ENCODE assay signal across 22 cellular contexts in the genomic region with DNA sequence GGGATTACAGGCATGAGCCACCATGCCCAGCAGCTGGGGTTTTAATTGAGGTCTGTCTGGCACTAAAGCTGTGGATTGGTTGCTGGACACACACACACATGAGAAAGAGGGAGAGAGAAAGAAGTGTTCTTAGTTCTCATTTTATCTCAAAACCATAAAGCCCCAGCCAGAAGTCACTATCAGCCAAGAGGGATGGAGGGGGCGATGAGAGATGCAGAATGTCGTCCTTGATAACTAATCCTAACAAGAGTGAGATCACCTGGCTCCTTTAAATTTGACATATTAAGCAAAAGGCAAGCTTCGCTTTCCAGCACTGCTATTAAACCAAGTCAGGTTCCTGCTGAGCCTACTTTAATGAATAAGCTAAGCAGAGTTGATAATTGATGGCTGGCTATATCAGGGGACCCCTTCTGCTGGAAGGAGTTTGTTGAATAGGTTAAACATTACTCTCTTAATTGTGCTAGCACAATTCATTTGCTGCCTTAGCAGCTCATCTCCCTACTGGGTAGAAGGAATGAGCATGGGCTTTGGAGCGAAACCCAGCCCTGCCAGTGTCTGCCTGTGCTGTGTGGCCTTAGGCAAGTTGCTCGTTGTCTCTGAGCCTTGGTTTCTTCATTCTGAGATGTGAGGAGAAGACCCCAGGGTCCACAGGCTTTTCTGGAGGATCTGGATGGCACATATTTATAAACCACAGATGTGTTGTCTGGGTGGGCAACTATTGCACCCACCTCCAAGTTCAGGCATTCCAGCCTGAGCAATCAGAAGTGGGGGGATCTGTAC. TPM values are rescaled to one million over a fixed set of nuclear protein-coding genes. Genes with fewer than 3 reads are reported as not detected.
DNase-seq lines count a peak whose midpoint lies in the region; ATAC-seq, FAIRE-seq and TF ChIP-seq lines count a peak whose summit lies in the region.
"Had no signal": no experiment of that assay in that cellular context is flagged by ENCODE, and none has a peak within 500 bp of the region (broad histone marks: within the 10 kb centered on the region; RNA-seq: fewer than 3 reads in every experiment).

No MANE protein-coding gene starts in this region.

- no peaks in the 10 kb centered on the region for H3F3A ChIP-seq in SK-N-SH (replicated peaks; ENCODE audit: insufficient read depth)

- intact Hi-C loops in K562 (cut with micrococcal nuclease), result no loop called here

- H3K9me1 ChIP-seq in K562 (ENCODE audit: control insufficient read depth, insufficient read depth, low read length), result no peaks in the 10 kb centered on the region

- POLR2A ChIA-PET in K562 (lab: Yijun Ruan, JAX) (interaction anchor here (0.9 to 1.0 kb wide), 3 partner anchors 10 to 63 kb away, joined by 3 to 4 read pairs (median 3); no protein-coding TSS in a partner anchor), SK-N-SH (lab: Yijun Ruan, JAX) (no interaction called here)

- TF ChIP-seq RAD21 in K562 (CRISPR knock-in tag; conservative IDR thresholded peaks at IDR 0.05 in 1 of 2, IDR thresholded peaks at IDR 0.05 in 1 of 2) (no peak), SK-N-SH (IDR thresholded peaks at IDR 0.05; ENCODE audit: low read length) (no peak)

- H3K4me3 ChIP-seq in K562, result no peak overlapping the region
- no peak overlapping the region for H3K4me3 ChIP-seq in osteoblast (ENCODE audit: insufficient read depth, low read length)
- H3K4me3 ChIP-seq in foreskin fibroblast (ENCODE audit: low read depth in 1 of 2, low read length in 2 of 2), result no peak overlapping the region
- H3K4me3 ChIP-seq in SK-N-SH (ENCODE audit: low read depth in 2 of 2, low read length in 1 of 2), result no peak overlapping the region
- H3K4me3 ChIP-seq: HAP-1 had no signal

- peaks cover 25 to 69% of the 10 kb centered on the region in 2 experiments for H3K27me3 ChIP-seq in K562 (ENCODE audit: control insufficient read depth in 2 of 2, insufficient read depth in 2 of 2, low read length in 2 of 2)
- H3K27me3 ChIP-seq in osteoblast (ENCODE audit: insufficient read depth, low read length), result peaks cover 4% of the 10 kb centered on the region
- no peaks in the 10 kb centered on the region for H3K27me3 ChIP-seq in SK-N-SH (ENCODE audit: insufficient read depth)

- no peaks in the 10 kb centered on the region for H3K9me2 ChIP-seq in SK-N-SH

- TF ChIP-seq POLR2A in K562 (conservative IDR thresholded peaks at IDR 0.05), result no peak

- H3K9me3 ChIP-seq in K562 (replicated peaks; ENCODE audit: control insufficient read depth, insufficient read depth, low read depth, low read length), result no peaks in the 10 kb centered on the region
- no peaks in the 10 kb centered on the region for H3K9me3 ChIP-seq in osteoblast (ENCODE audit: low read depth, low read length)
- H3K9me3 ChIP-seq in SK-N-SH, result no peaks in the 10 kb centered on the region
- H3K9me3 ChIP-seq: HAP-1 had no signal

- H2AFZ ChIP-seq in K562 (ENCODE audit: low read depth, low read length), result no peak overlapping the region
- H2AFZ ChIP-seq in osteoblast (ENCODE audit: low read length), result no peak overlapping the region
- H2AFZ ChIP-seq in SK-N-SH (ENCODE audit: low read depth), result no peak overlapping the region

- H3K27ac ChIP-seq in K562 (ENCODE audit: extremely low read depth, low read depth, low read length) (no peak overlapping the region), osteoblast (ENCODE audit: low read depth, low read length) (no peak overlapping the region), SK-N-SH (ENCODE audit: low read depth in 2 of 2, low read length in 1 of 2) (no peak overlapping the region)
- H3K27ac ChIP-seq: 22Rv1 had no signal

- no peaks in the 10 kb centered on the region for H3K36me3 ChIP-seq in K562 (ENCODE audit: control insufficient read depth, insufficient read depth, low read length)
- H3K36me3 ChIP-seq in osteoblast (ENCODE audit: insufficient read depth, low read length), result peaks cover 9% of the 10 kb centered on the region
- H3K36me3 ChIP-seq in SK-N-SH (replicated peaks in 1 of 2; ENCODE audit: control insufficient read depth in 1 of 2, insufficient read depth in 2 of 2, low read length in 1 of 2), result no peaks in the 10 kb centered on the region
- H3K36me3 ChIP-seq: HAP-1 had no signal

- in situ Hi-C loops in K562 (cut with MboI), result no loop called here

- H3K9ac ChIP-seq in K562 (ENCODE audit: insufficient read depth in 1 of 2, low read depth in 2 of 2, low read length in 2 of 2) (no peak overlapping the region), SK-N-SH (no peak overlapping the region)

- peaks cover 4% of the 10 kb centered on the region for H4K20me1 ChIP-seq in K562 (replicated peaks; ENCODE audit: control insufficient read depth, insufficient read depth, low read length)
- H4K20me1 ChIP-seq in osteoblast (ENCODE audit: insufficient read depth, low read length), result no peaks in the 10 kb centered on the region
- no peaks in the 10 kb centered on the region for H4K20me1 ChIP-seq in SK-N-SH (ENCODE audit: insufficient read depth)

- no peak overlapping the region for H3K4me2 ChIP-seq in K562 (ENCODE audit: insufficient read depth, low read length)
- no peak overlapping the region for H3K4me2 ChIP-seq in osteoblast (ENCODE audit: insufficient read depth, low read length)
- H3K4me2 ChIP-seq in SK-N-SH, result no peak overlapping the region

- H3K79me2 ChIP-seq in K562 (ENCODE audit: control insufficient read depth, insufficient read depth, low read length) (no peaks in the 10 kb centered on the region), osteoblast (ENCODE audit: insufficient read depth, low read length) (no peaks in the 10 kb centered on the region), SK-N-SH (ENCODE audit: insufficient read depth) (no peaks in the 10 kb centered on the region)

- DNase-seq in NCI-H1417 (lab: John Stamatoyannopoulos, UW) (peak in 2 of 3 experiments; percentile 11 to 59), NCI-H1417 treated with DMSO at 0.1 percent for 48 hours (lab: John Stamatoyannopoulos, UW) (no peak), K562 (ENCODE audit: extremely low read depth in 1 of 4, low spot score in 3 of 4) (no peak), kidney tubule cell (ENCODE audit: low spot score) (peak; percentile 37), osteoblast (ENCODE audit: insufficient read length, low spot score, missing footprints) (peak; percentile 19), foreskin fibroblast (no peak), SK-N-SH (no peak), NCI-H2029 treated with DMSO at 0.1 percent for 48 hours (lab: John Stamatoyannopoulos, UW) (no peak)
- DNase-seq: CD8-positive, alpha-beta T cell; COR-L47; DMS153; DND-41; GDM1; HFFc6 had no signal

- CTCF ChIA-PET in K562 (lab: Yijun Ruan, JAX; ENCODE audit: low intra/inter-chr PET ratio) (no interaction called here), SK-N-SH (lab: Yijun Ruan, JAX) (interaction anchor here (1.2 to 1.6 kb wide), 4 partner anchors 14 to 190 kb away, joined by 3 to 8 read pairs (median 4); a partner anchor contains a TSS)

- no TSS peak for BruUV-seq in K562 (replicated peaks; lab: Mats Ljungman, UMichigan)

- no peak for ATAC-seq in K562
- ATAC-seq: CD8-positive, alpha-beta T cell had no signal

- TF ChIP-seq CTCF in K562 (IDR thresholded peaks at IDR 0.05 in 2 of 3, conservative IDR thresholded peaks at IDR 0.05 in 1 of 3; ENCODE audit: insufficient read depth in 2 of 3, low read depth in 1 of 3, low read length in 3 of 3), result no peak
- no peak for TF ChIP-seq CTCF in osteoblast (IDR thresholded peaks at IDR 0.05; ENCODE audit: extremely low read depth, low read depth, low read length)
- TF ChIP-seq CTCF in foreskin fibroblast (IDR thresholded peaks at IDR 0.05; ENCODE audit: low read depth, low read length), result no peak
- TF ChIP-seq CTCF in SK-N-SH (IDR thresholded peaks at IDR 0.05), result no peak

- TF ChIP-seq EP300 in K562 (IDR thresholded peaks at IDR 0.05; ENCODE audit: low read length) (no peak), SK-N-SH (IDR thresholded peaks at IDR 0.05; ENCODE audit: borderline replicate concordance in 1 of 2, low read depth in 1 of 2, low read length in 1 of 2) (no peak)

- peak; percentile 54 for FAIRE-seq in K562 (lab: Jason Lieb, UNC)
- FAIRE-seq: D721Med, GM12892, GM19239, H1 had no signal

- WGBS in K562 (ENCODE audit: insufficient coverage, low coverage, missing lambda C conversion rate), result 1% methylated on average over 5 of the region's 5 CpGs
- 69% methylated on average over 5 of the region's 5 CpGs for WGBS in SK-N-SH (ENCODE audit: low lambda C conversion rate)

- H3K4me1 ChIP-seq in K562 (replicated peaks in 1 of 2; ENCODE audit: control insufficient read depth in 2 of 2, insufficient read depth in 2 of 2, low read length in 2 of 2), result peaks cover 9 to 22% of the 10 kb centered on the region in 2 experiments; a peak in 4 of 5 replicates
- peaks cover 6% of the 10 kb centered on the region for H3K4me1 ChIP-seq in osteoblast (ENCODE audit: insufficient read depth, low read length)
- H3K4me1 ChIP-seq in SK-N-SH (ENCODE audit: control insufficient read depth in 1 of 2, insufficient read depth in 2 of 2, low read depth in 1 of 2, low read length in 1 of 2), result no peaks in the 10 kb centered on the region; a peak in 1 of 4 replicates
- H3K4me1 ChIP-seq: HAP-1 had no signal

TF ChIP-seq in SK-N-SH, 30 proteins besides CTCF, POLR2A, EP300 and RAD21 (continues in another document):
- TF ChIP-seq NFIC (IDR thresholded peaks at IDR 0.05; ENCODE audit: borderline replicate concordance), result no peak

RNA-seq across cellular contexts. Expression of a gene that starts 50.8 kb away (rescaled TPM):
- total RNA-seq in K562 (2011; cell fraction: chromatin; rRNA removed; ENCODE audit: low replicate concordance), result 0.40 and 0.95 TPM in 2 replicates
- 0.13 and 0.33 TPM in 2 replicates for total RNA-seq in K562 (2011; cell fraction: nucleolus; rRNA removed)
- total RNA-seq in K562 (2011; cell fraction: nucleoplasm; rRNA removed), result 0.29 and 0.38 TPM in 2 replicates
- total RNA-seq in K562 (2014; rRNA removed) (0.12 and 0.14 TPM in 2 replicates), K562 (2014; rRNA removed; fragmentation: Illumina TruSeq; extraction: Trizol) (not detected in 2 replicates), K562 (2015; rRNA removed; fragmentation: Illumina TruSeq; extraction: Trizol) (not detected in 2 replicates), K562 (2021) (0.22 and 0.38 TPM in 2 replicates), osteoblast (7.1 and 8.0 TPM in 2 replicates)
- polyA plus RNA-seq in K562 (2011; rRNA removed) (0.18 and 0.49 TPM in 2 replicates), K562 (2014; fragmentation: Illumina TruSeq; extraction: Trizol) (0.11 and 0.22 TPM in 2 replicates), K562 (2014; fragmentation: Nextera tagmentation; extraction: Ambion mirVana) (under 1 TPM in 1 of 2 experiments, not detected in 1; 0.04 TPM), K562 (2014; rRNA removed) (0.07 TPM in 1 of 2 replicates, not detected in the other), SK-N-SH (2012; rRNA removed) (0.69 and 1.3 TPM in 2 replicates)
- polyA plus RNA-seq in K562 (2011; cell fraction: cytosol; rRNA removed), result 0.37 and 0.40 TPM in 2 replicates
- polyA plus RNA-seq in K562 (2011; cell fraction: nucleus; rRNA removed), result 0.16 and 0.18 TPM in 2 replicates
- polyA plus RNA-seq in K562 (2012), result 0.18 and 0.25 TPM in 2 replicates
- 0.07 and 0.15 TPM in 2 replicates for polyA minus RNA-seq in K562 (2011; rRNA and poly(A)+ RNA removed)
- not detected in 2 replicates for polyA minus RNA-seq in K562 (2011; cell fraction: cytosol; rRNA and poly(A)+ RNA removed)
- 0.56 TPM in 1 of 2 replicates, not detected in the other for polyA minus RNA-seq in K562 (2011; cell fraction: nucleus; rRNA and poly(A)+ RNA removed)
- polyA plus RNA-seq in SK-N-SH (2012; cell fraction: cytosol; rRNA removed), result 0.33 and 0.68 TPM in 2 replicates
- polyA plus RNA-seq in SK-N-SH (2012; cell fraction: nucleus; rRNA removed), result 0.51 and 0.93 TPM in 2 replicates
- total RNA-seq: CD8-positive, alpha-beta T cell; HT1080 had no signal
- polyA plus RNA-seq: CD14-positive monocyte had no signal

Comparison
In these comparisons a context has a peak if more than half of its experiments do, and no peak if none do; other contexts are left out.
1. DNase-seq: peak in NCI-H1417 (2 of 3), kidney tubule cell (single experiment) and osteoblast (single experiment); none in NCI-H1417 treated with DMSO at 0.1 percent for 48 hours (single experiment), K562 (0 of 4), foreskin fibroblast (0 of 2), SK-N-SH (single experiment) and NCI-H2029 treated with DMSO at 0.1 percent for 48 hours (single experiment).